ENCODE assay signal across 1 cellular context in genomic region chr20:50987493-50988210, GRCh38.
TF ChIP-seq lines count a peak whose summit lies in the region.

No MANE protein-coding gene starts in this region.

TF ChIP-seq in endothelial cell of umbilical vein, 7 proteins besides CTCF, POLR2A, EP300 and RAD21:
- no peak for TF ChIP-seq GATA2 (IDR thresholded peaks at IDR 0.05; ENCODE audit: insufficient read depth, insufficient read length, low read depth, low read length)
- no peak for TF ChIP-seq MAX (IDR thresholded peaks at IDR 0.05; ENCODE audit: insufficient read depth, insufficient read length)
- TF ChIP-seq EZH2 (IDR thresholded peaks at IDR 0.05; ENCODE audit: borderline replicate concordance, low read depth, low read length, severe bottlenecking): no peak
